ENCODE assay signal across 1 cellular context in genomic region chr16:69859105-69859969, GRCh38.
TF ChIP-seq lines count a peak whose summit lies in the region.

No MANE protein-coding gene starts in this region.

TF ChIP-seq in HepG2, 621 proteins besides CTCF, POLR2A, EP300 and RAD21 (continued from another document and continues in another):
- TF ChIP-seq SATB2 (CRISPR knock-in tag; IDR thresholded peaks at IDR 0.05) (no peak), ZNF782 (CRISPR knock-in tag; IDR thresholded peaks at IDR 0.05; ENCODE audit: borderline replicate concordance) (no peak), WIZ (CRISPR knock-in tag; IDR thresholded peaks at IDR 0.05) (0 out of 2 replicates have a peak, but pooled peaks have one; percentile 67), ARNT (IDR thresholded peaks at IDR 0.05) (no peak), ZBTB46 (CRISPR knock-in tag; IDR thresholded peaks at IDR 0.05; ENCODE audit: borderline replicate concordance) (no peak), ZNF256 (CRISPR knock-in tag; conservative IDR thresholded peaks at IDR 0.05) (no peak), POLR2G (IDR thresholded peaks at IDR 0.05; ENCODE audit: low read depth, low read length) (no peak), AKNA (CRISPR knock-in tag; IDR thresholded peaks at IDR 0.05; ENCODE audit: borderline replicate concordance) (no peak), CENPT (CRISPR knock-in tag; IDR thresholded peaks at IDR 0.05; ENCODE audit: low read depth) (no peak), THAP7 (CRISPR knock-in tag; IDR thresholded peaks at IDR 0.05) (no peak), ZBTB40 (IDR thresholded peaks at IDR 0.05) (no peak), ZBTB40 (CRISPR knock-in tag; IDR thresholded peaks at IDR 0.05) (peak; percentile 75; the same call in 1 of the 2 replicates), HMGA1 (CRISPR knock-in tag; conservative IDR thresholded peaks at IDR 0.05) (no peak), ZSCAN22 (CRISPR knock-in tag; IDR thresholded peaks at IDR 0.05) (no peak; the same call in 1 of the 2 replicates), ZMAT3 (CRISPR knock-in tag; conservative IDR thresholded peaks at IDR 0.05) (no peak), HCFC1 (IDR thresholded peaks at IDR 0.05; ENCODE audit: low read depth, low read length) (no peak), ATAD3A (CRISPR knock-in tag; IDR thresholded peaks at IDR 0.05) (no peak), ZNF292 (CRISPR knock-in tag; IDR thresholded peaks at IDR 0.05; ENCODE audit: borderline replicate concordance, low read depth) (peak; percentile 89), ZNF777 (CRISPR knock-in tag; IDR thresholded peaks at IDR 0.05) (no peak), ZNF33A (CRISPR knock-in tag; IDR thresholded peaks at IDR 0.05; ENCODE audit: borderline replicate concordance) (peak; percentile 97), AGO2 (optimal IDR thresholded peaks at IDR 0.05; ENCODE audit: low read depth, low read length) (no peak)
- TF ChIP-seq, protein P1, sequence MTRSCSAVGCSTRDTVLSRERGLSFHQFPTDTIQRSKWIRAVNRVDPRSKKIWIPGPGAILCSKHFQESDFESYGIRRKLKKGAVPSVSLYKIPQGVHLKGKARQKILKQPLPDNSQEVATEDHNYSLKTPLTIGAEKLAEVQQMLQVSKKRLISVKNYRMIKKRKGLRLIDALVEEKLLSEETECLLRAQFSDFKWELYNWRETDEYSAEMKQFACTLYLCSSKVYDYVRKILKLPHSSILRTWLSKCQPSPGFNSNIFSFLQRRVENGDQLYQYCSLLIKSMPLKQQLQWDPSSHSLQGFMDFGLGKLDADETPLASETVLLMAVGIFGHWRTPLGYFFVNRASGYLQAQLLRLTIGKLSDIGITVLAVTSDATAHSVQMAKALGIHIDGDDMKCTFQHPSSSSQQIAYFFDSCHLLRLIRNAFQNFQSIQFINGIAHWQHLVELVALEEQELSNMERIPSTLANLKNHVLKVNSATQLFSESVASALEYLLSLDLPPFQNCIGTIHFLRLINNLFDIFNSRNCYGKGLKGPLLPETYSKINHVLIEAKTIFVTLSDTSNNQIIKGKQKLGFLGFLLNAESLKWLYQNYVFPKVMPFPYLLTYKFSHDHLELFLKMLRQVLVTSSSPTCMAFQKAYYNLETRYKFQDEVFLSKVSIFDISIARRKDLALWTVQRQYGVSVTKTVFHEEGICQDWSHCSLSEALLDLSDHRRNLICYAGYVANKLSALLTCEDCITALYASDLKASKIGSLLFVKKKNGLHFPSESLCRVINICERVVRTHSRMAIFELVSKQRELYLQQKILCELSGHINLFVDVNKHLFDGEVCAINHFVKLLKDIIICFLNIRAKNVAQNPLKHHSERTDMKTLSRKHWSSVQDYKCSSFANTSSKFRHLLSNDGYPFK (CRISPR knock-in tag; IDR thresholded peaks at IDR 0.05; ENCODE audit: borderline replicate concordance): no peak
- TF ChIP-seq, protein P2, sequence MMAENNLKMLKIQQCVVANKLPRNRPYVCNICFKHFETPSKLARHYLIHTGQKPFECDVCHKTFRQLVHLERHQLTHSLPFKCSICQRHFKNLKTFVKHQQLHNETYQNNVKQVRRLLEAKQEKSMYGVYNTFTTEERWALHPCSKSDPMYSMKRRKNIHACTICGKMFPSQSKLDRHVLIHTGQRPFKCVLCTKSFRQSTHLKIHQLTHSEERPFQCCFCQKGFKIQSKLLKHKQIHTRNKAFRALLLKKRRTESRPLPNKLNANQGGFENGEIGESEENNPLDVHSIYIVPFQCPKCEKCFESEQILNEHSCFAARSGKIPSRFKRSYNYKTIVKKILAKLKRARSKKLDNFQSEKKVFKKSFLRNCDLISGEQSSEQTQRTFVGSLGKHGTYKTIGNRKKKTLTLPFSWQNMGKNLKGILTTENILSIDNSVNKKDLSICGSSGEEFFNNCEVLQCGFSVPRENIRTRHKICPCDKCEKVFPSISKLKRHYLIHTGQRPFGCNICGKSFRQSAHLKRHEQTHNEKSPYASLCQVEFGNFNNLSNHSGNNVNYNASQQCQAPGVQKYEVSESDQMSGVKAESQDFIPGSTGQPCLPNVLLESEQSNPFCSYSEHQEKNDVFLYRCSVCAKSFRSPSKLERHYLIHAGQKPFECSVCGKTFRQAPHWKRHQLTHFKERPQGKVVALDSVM (CRISPR knock-in tag; IDR thresholded peaks at IDR 0.05): peak; percentile 91
- TF ChIP-seq, protein P3, sequence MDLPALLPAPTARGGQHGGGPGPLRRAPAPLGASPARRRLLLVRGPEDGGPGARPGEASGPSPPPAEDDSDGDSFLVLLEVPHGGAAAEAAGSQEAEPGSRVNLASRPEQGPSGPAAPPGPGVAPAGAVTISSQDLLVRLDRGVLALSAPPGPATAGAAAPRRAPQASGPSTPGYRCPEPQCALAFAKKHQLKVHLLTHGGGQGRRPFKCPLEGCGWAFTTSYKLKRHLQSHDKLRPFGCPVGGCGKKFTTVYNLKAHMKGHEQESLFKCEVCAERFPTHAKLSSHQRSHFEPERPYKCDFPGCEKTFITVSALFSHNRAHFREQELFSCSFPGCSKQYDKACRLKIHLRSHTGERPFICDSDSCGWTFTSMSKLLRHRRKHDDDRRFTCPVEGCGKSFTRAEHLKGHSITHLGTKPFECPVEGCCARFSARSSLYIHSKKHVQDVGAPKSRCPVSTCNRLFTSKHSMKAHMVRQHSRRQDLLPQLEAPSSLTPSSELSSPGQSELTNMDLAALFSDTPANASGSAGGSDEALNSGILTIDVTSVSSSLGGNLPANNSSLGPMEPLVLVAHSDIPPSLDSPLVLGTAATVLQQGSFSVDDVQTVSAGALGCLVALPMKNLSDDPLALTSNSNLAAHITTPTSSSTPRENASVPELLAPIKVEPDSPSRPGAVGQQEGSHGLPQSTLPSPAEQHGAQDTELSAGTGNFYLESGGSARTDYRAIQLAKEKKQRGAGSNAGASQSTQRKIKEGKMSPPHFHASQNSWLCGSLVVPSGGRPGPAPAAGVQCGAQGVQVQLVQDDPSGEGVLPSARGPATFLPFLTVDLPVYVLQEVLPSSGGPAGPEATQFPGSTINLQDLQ (CRISPR knock-in tag; IDR thresholded peaks at IDR 0.05): no peak
- TF ChIP-seq, protein P4, sequence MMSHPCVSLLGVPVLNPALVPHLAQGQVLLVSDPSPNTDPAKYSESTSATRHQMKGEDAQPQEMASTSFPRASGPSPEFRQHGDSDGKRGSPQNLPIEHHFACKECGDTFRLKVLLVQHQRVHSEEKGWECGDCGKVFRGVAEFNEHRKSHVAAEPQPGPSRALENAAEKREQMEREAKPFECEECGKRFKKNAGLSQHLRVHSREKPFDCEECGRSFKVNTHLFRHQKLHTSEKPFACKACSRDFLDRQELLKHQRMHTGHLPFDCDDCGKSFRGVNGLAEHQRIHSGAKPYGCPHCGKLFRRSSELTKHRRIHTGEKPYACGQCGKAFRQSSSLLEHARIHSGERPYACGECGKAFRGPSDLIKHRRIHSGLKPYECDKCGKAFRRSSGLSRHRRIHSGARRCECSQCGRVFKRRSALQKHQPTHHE (CRISPR knock-in tag; IDR thresholded peaks at IDR 0.05; ENCODE audit: borderline replicate concordance): no peak
